In the genomic region with DNA sequence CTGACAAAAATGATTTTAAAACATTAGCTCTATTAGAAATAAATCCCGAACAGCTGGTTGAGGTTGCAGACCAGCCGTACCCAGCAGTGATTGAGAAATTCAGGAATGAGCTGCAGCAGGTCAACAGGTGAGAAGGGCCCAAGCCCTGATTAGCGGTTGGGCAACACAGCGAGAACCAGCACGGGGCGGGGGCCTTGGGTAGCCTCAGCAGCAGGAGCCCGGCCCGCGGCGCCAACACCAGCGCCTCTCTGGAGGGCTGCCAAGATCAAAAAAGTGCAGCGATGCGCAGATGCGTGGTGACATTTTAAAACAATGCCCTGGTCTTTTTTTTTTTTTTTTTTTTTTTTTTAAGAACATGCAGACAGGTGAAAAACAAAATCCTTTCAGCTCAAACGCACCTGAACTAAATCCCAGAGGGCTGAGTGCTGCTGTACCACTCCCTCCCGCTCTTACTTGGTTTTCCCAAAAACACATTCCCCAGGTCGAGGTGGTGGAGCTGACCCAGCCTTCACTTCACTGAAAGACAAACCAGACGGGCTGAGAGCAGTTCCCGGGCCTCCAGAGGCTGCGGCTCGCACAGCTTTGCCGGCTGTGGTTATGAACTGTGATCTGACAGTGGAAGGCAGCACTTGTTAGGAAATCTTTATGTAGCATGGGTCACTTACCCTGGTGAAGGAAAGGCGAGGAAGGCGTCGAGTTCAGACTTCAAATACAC, we compare ENCODE assay signal across 17 cellular contexts.
DNase-seq lines count a peak whose midpoint lies in the region; ATAC-seq, FAIRE-seq and TF ChIP-seq lines count a peak whose summit lies in the region.
"Had no signal": no experiment of that assay in that cellular context is flagged by ENCODE, and none has a peak within 500 bp of the region (broad histone marks: within the 10 kb centered on the region; RNA-seq: fewer than 3 reads in every experiment).

No MANE protein-coding gene starts in this region.

- TF ChIP-seq EP300 in Ishikawa (IDR thresholded peaks at IDR 0.05; ENCODE audit: borderline replicate concordance): no peak

- intact Hi-C loops in aorta (cut with DNase I): no loop called here

- H3K27ac ChIP-seq in small intestine (ENCODE audit: low read depth in 1 of 2, low read length in 1 of 2) (no peak overlapping the region), aorta (ENCODE audit: low read depth in 1 of 2, low read length in 2 of 2) (no peak overlapping the region)
- H3K27ac ChIP-seq: RWPE1, testis had no signal

- H3K36me3 ChIP-seq in small intestine (ENCODE audit: control insufficient read depth in 2 of 2, insufficient read depth in 2 of 2, low read length in 2 of 2) (no peaks in the 10 kb centered on the region), aorta (ENCODE audit: control insufficient read depth in 1 of 2, insufficient read depth in 2 of 2, low read length in 1 of 2) (no peaks in the 10 kb centered on the region)

- no peak for TF ChIP-seq RAD21 in Ishikawa (IDR thresholded peaks at IDR 0.05; ENCODE audit: low read depth)

- ATAC-seq in HG03378 (IDR thresholded peaks at IDR 0.05; ENCODE audit: unreplicated experiment) (no peak), aorta (ENCODE audit: low FRiP score) (no peak)
- ATAC-seq: left cardiac atrium had no signal

- H3K9me3 ChIP-seq in small intestine (ENCODE audit: control insufficient read depth, low read depth) (no peaks in the 10 kb centered on the region), aorta (ENCODE audit: control insufficient read depth, low read length) (no peaks in the 10 kb centered on the region)
- H3K9me3 ChIP-seq: testis had no signal

- no peak overlapping the region for H3K4me3 ChIP-seq in small intestine (ENCODE audit: low read depth in 1 of 2, low read length in 2 of 2)
- H3K4me3 ChIP-seq in aorta (ENCODE audit: low read length in 2 of 2): no peak overlapping the region
- H3K4me3 ChIP-seq: testis had no signal

- peak; percentile 20 for DNase-seq in NCI-H187 treated with DMSO at 0.1 percent for 48 hours (lab: John Stamatoyannopoulos, UW)
- DNase-seq in astrocyte of the hippocampus (ENCODE audit: low read depth, low spot score): peak; percentile 16
- peak; percentile 10 for DNase-seq in small intestine
- DNase-seq in stimulated activated CD4-positive, alpha-beta T cell treated with anti-CD3 and anti-CD28 coated beads, Interleukin-4, amount 100 ng/mL, for 1 hour: no peak
- DNase-seq in aorta: no peak
- DNase-seq: central memory CD4-positive, alpha-beta T cell; effector memory CD4-positive, alpha-beta T cell; HFFc6; left cardiac atrium; NCI-H82; nucleus accumbens; stimulated activated CD4-positive, alpha-beta T cell treated with anti-CD3 and anti-CD28 coated beads, Interleukin-4, amount 100 ng/mL, for 24 hours; stimulated activated CD8-positive, alpha-beta memory T cell treated with anti-CD3 and anti-CD28 coated beads, Interleukin-4, amount 100 ng/mL, for 48 hours; testis had no signal

- WGBS in small intestine, 3 donors: 18 to 66% (median 38%) methylated on average over 25 of the region's 25 CpGs
- WGBS in aorta, 2 donors: 83 to 88% methylated on average over 25 of the region's 25 CpGs

- peaks cover 0 to under 1% of the 10 kb centered on the region in 2 donors for H3K27me3 ChIP-seq in small intestine (ENCODE audit: control insufficient read depth in 2 of 2, insufficient read depth in 2 of 2, low read length in 2 of 2)
- no peaks in the 10 kb centered on the region for H3K27me3 ChIP-seq in aorta (ENCODE audit: control insufficient read depth in 1 of 2, insufficient read depth in 2 of 2, low read length in 1 of 2)
- H3K27me3 ChIP-seq: testis had no signal

- FAIRE-seq in small intestine (lab: Jason Lieb, UNC): no peak

- H3K4me1 ChIP-seq in small intestine (ENCODE audit: control insufficient read depth in 2 of 2, insufficient read depth in 1 of 2, low read depth in 1 of 2, low read length in 1 of 2): no peaks in the 10 kb centered on the region
- no peaks in the 10 kb centered on the region for H3K4me1 ChIP-seq in aorta (ENCODE audit: control insufficient read depth in 1 of 2, insufficient read depth in 2 of 2, low read length in 2 of 2)
- H3K4me1 ChIP-seq: testis had no signal

TF ChIP-seq in Ishikawa, 13 proteins besides CTCF, POLR2A, EP300 and RAD21:
- TF ChIP-seq NFIC (IDR thresholded peaks at IDR 0.05) (peak; percentile 41; the same call in 1 of the 2 replicates), CEBPB (IDR thresholded peaks at IDR 0.05) (peak; percentile 46)
- TF ChIP-seq, protein P1, sequence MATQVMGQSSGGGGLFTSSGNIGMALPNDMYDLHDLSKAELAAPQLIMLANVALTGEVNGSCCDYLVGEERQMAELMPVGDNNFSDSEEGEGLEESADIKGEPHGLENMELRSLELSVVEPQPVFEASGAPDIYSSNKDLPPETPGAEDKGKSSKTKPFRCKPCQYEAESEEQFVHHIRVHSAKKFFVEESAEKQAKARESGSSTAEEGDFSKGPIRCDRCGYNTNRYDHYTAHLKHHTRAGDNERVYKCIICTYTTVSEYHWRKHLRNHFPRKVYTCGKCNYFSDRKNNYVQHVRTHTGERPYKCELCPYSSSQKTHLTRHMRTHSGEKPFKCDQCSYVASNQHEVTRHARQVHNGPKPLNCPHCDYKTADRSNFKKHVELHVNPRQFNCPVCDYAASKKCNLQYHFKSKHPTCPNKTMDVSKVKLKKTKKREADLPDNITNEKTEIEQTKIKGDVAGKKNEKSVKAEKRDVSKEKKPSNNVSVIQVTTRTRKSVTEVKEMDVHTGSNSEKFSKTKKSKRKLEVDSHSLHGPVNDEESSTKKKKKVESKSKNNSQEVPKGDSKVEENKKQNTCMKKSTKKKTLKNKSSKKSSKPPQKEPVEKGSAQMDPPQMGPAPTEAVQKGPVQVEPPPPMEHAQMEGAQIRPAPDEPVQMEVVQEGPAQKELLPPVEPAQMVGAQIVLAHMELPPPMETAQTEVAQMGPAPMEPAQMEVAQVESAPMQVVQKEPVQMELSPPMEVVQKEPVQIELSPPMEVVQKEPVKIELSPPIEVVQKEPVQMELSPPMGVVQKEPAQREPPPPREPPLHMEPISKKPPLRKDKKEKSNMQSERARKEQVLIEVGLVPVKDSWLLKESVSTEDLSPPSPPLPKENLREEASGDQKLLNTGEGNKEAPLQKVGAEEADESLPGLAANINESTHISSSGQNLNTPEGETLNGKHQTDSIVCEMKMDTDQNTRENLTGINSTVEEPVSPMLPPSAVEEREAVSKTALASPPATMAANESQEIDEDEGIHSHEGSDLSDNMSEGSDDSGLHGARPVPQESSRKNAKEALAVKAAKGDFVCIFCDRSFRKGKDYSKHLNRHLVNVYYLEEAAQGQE (IDR thresholded peaks at IDR 0.05; ENCODE audit: low read depth): no peak

Comparison
In these comparisons a context has a peak if more than half of its experiments do, and no peak if none do; other contexts are left out.
1. DNase-seq: peak in NCI-H187 treated with DMSO at 0.1 percent for 48 hours (single experiment), astrocyte of the hippocampus (single experiment) and small intestine (single experiment); none in stimulated activated CD4-positive, alpha-beta T cell treated with anti-CD3 and anti-CD28 coated beads, Interleukin-4, amount 100 ng/mL, for 1 hour (single experiment) and aorta (0 of 2).